ENCODE assay signal across 8 cellular contexts in genomic region chr9:67717830-67718388, GRCh38.
DNase-seq lines count a peak whose midpoint lies in the region; ATAC-seq and TF ChIP-seq lines count a peak whose summit lies in the region.
"Not testable (repeated sequence)": the region's sequence is repeated elsewhere in the genome, so short reads cannot be mapped to it uniquely, and the experiment has no call there.

No MANE protein-coding gene starts in this region.

- CTCF ChIA-PET in activated CD4-positive, alpha-beta memory T cell treated with anti-CD3 and anti-CD28 coated beads for 36 hours (lab: Charles Lee) = not testable (repeated sequence)

- H3K36me3 ChIP-seq in right atrium auricular region; testis (ENCODE audit: low read depth, missing control alignments): not testable (repeated sequence)

- not testable (repeated sequence) for H3K27me3 ChIP-seq in right atrium auricular region, testis

- H3K9me3 ChIP-seq in right atrium auricular region, testis: not testable (repeated sequence)

- not testable (repeated sequence) for H3K36me3 Mint-ChIP-seq in activated CD4-positive, alpha-beta memory T cell treated with anti-CD3 and anti-CD28 coated beads for 36 hours; activated T-helper 2 cell treated with anti-CD3 and anti-CD28 coated beads, Interferon-gamma antibody, Interleukin-2, Interleukin-4, amounts not matched to agents 10 μg/mL and 5 μg/mL and 100 μg/mL, durations not matched to agents 14 hours and 24 hours and 36 hours (ENCODE audit: low read depth); natural killer cell treated with Interleukin-12 subunit alpha and Interleukin-12 subunit beta and Interleukin-15 and Interleukin-18, amount 100 ng/mL, for 72 hours

- not testable (repeated sequence) for H3K9me3 Mint-ChIP-seq in activated CD4-positive, alpha-beta memory T cell treated with anti-CD3 and anti-CD28 coated beads for 36 hours; activated T-helper 2 cell treated with anti-CD3 and anti-CD28 coated beads, Interferon-gamma antibody, Interleukin-2, Interleukin-4, amounts not matched to agents 10 μg/mL and 5 μg/mL and 100 μg/mL, durations not matched to agents 14 hours and 24 hours and 36 hours; natural killer cell treated with Interleukin-12 subunit alpha and Interleukin-12 subunit beta and Interleukin-15 and Interleukin-18, amount 100 ng/mL, for 72 hours

- ATAC-seq in GM18498 (IDR thresholded peaks at IDR 0.05; ENCODE audit: unreplicated experiment) = peak; percentile 53
- peak in 1 of 2 donors; percentile 66 for ATAC-seq in natural killer cell treated with Interleukin-12 subunit alpha and Interleukin-12 subunit beta and Interleukin-15 and Interleukin-18, amount 100 ng/mL, for 72 hours

- WGBS in testis, 2 donors = 6% methylated on average over 10 of the region's 28 CpGs; no CpG with 5 or more reads in 1 of the 2 donors

- H3K4me3 ChIP-seq in coronary artery = peak overlapping the region; percentile 55
- peak overlapping the region in 1 of 2 donors; percentile 24 for H3K4me3 ChIP-seq in right atrium auricular region
- not testable (repeated sequence) for H3K4me3 ChIP-seq in testis

- not testable (repeated sequence) for H3K4me1 Mint-ChIP-seq in activated CD4-positive, alpha-beta memory T cell treated with anti-CD3 and anti-CD28 coated beads for 36 hours (ENCODE audit: low read depth); activated T-helper 2 cell treated with anti-CD3 and anti-CD28 coated beads, Interferon-gamma antibody, Interleukin-2, Interleukin-4, amounts not matched to agents 10 μg/mL and 5 μg/mL and 100 μg/mL, durations not matched to agents 14 hours and 24 hours and 36 hours (ENCODE audit: low read depth); natural killer cell treated with Interleukin-12 subunit alpha and Interleukin-12 subunit beta and Interleukin-15 and Interleukin-18, amount 100 ng/mL, for 72 hours (ENCODE audit: low read depth in 2 of 2)

- TF ChIP-seq CTCF in coronary artery (IDR thresholded peaks at IDR 0.05); right atrium auricular region (IDR thresholded peaks at IDR 0.05); testis (IDR thresholded peaks at IDR 0.05): not testable (repeated sequence)

- POLR2A ChIA-PET in activated CD4-positive, alpha-beta memory T cell treated with anti-CD3 and anti-CD28 coated beads for 36 hours (lab: Charles Lee) = not testable (repeated sequence)

- H3K4me1 ChIP-seq in right atrium auricular region, testis: not testable (repeated sequence)

- not testable (repeated sequence) for TF ChIP-seq POLR2A in testis (IDR thresholded peaks at IDR 0.05)

- H3K4me3 Mint-ChIP-seq in activated CD4-positive, alpha-beta memory T cell treated with anti-CD3 and anti-CD28 coated beads for 36 hours; activated T-helper 2 cell treated with anti-CD3 and anti-CD28 coated beads, Interferon-gamma antibody, Interleukin-2, Interleukin-4, amounts not matched to agents 10 μg/mL and 5 μg/mL and 100 μg/mL, durations not matched to agents 14 hours and 24 hours and 36 hours (ENCODE audit: low read depth); natural killer cell treated with Interleukin-12 subunit alpha and Interleukin-12 subunit beta and Interleukin-15 and Interleukin-18, amount 100 ng/mL, for 72 hours: not testable (repeated sequence)

- not testable (repeated sequence) for H3K27me3 Mint-ChIP-seq in activated CD4-positive, alpha-beta memory T cell treated with anti-CD3 and anti-CD28 coated beads for 36 hours; activated T-helper 2 cell treated with anti-CD3 and anti-CD28 coated beads, Interferon-gamma antibody, Interleukin-2, Interleukin-4, amounts not matched to agents 10 μg/mL and 5 μg/mL and 100 μg/mL, durations not matched to agents 14 hours and 24 hours and 36 hours (ENCODE audit: low read depth); natural killer cell treated with Interleukin-12 subunit alpha and Interleukin-12 subunit beta and Interleukin-15 and Interleukin-18, amount 100 ng/mL, for 72 hours

- H3K27ac Mint-ChIP-seq in activated CD4-positive, alpha-beta memory T cell treated with anti-CD3 and anti-CD28 coated beads for 36 hours; activated T-helper 2 cell treated with anti-CD3 and anti-CD28 coated beads, Interferon-gamma antibody, Interleukin-2, Interleukin-4, amounts not matched to agents 10 μg/mL and 5 μg/mL and 100 μg/mL, durations not matched to agents 14 hours and 24 hours and 36 hours; natural killer cell treated with Interleukin-12 subunit alpha and Interleukin-12 subunit beta and Interleukin-15 and Interleukin-18, amount 100 ng/mL, for 72 hours: not testable (repeated sequence)

- intact Hi-C loops in activated CD4-positive, alpha-beta memory T cell treated with anti-CD3 and anti-CD28 coated beads for 36 hours (cut with micrococcal nuclease); activated T-helper 2 cell treated with anti-CD3 and anti-CD28 coated beads, Interferon-gamma antibody, Interleukin-2, Interleukin-4, amounts not matched to agents 10 μg/mL and 5 μg/mL and 100 μg/mL, durations not matched to agents 14 hours and 24 hours and 36 hours (cut with micrococcal nuclease); testis (cut with DNase I; ENCODE audit: low total_unique reads): not testable (repeated sequence)

- H3K27ac ChIP-seq in coronary artery = peak overlapping the region in 1 of 2 donors; percentile 34
- not testable (repeated sequence) for H3K27ac ChIP-seq in right atrium auricular region, testis

- peak; percentile 49 for DNase-seq in activated CD4-positive, alpha-beta memory T cell treated with anti-CD3 and anti-CD28 coated beads for 36 hours
- peak; percentile 9 for DNase-seq in activated T-helper 2 cell treated with anti-CD3 and anti-CD28 coated beads, Interferon-gamma antibody, Interleukin-2, Interleukin-4, amounts not matched to agents 10 μg/mL and 5 μg/mL and 100 μg/mL, durations not matched to agents 14 hours and 24 hours and 36 hours (ENCODE audit: low spot score)
- not testable (repeated sequence) for DNase-seq in coronary artery (ENCODE audit: low spot score)
- DNase-seq in right atrium auricular region (ENCODE audit: low spot score) (peak; percentile 75), testis (peak; percentile 59)
- DNase-seq in natural killer cell treated with Interleukin-12 subunit alpha and Interleukin-12 subunit beta and Interleukin-15 and Interleukin-18, amount 100 ng/mL, for 72 hours (ENCODE audit: low spot score) = peak; percentile 77
- peak; percentile 50 for DNase-seq in stimulated activated CD4-positive, alpha-beta T cell treated with anti-CD3 and anti-CD28 coated beads, Interleukin-1b, Interleukin-23, amount 100 ng/mL, for 48 hours
